ENCODE assay signal across 21 cellular contexts in the genomic region with DNA sequence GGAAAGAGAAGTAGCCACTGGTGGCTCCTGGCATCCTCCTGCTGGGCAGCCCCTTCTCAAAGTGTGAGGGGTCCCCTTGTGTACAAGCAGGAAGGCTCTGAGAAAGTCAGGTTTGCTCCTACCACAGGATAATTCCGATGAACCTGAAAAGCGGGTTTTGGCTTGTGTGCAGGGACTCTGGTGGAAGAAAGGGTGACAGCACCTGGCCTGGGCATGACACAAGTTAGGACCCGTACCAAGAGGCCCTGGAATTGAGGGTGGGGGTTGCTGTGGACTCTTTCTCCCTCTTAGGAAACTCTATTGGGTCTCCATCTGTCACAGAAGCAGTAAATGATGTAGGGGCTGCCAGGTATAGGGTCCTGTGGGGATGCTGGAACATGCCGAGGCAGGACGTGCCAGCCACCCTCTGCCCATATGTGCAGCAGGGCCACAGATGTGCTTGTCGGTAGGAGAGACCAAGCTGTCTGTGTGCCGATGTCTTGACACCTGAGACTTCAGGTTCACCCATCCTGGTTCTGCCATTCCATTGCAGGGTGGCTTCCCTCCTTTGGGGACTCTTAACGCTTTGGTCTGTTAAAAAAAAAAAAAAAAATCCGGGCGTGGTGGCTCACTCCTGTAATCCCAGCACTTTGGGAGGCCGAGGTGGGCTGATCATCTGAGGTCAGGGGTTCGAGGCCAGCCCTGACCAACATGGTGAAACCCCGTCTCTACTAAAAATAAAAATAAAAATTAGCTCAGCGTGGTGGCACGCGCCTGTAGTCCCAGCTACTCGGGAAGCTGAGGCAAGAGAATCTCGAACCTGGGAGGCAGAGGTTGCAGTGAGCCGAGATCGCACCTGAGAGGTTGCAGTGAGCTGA. TPM values are rescaled to one million over a fixed set of nuclear protein-coding genes. Genes with fewer than 3 reads are reported as not detected.
DNase-seq lines count a peak whose midpoint lies in the region; ATAC-seq, FAIRE-seq and TF ChIP-seq lines count a peak whose summit lies in the region.
"Had no signal": no experiment of that assay in that cellular context is flagged by ENCODE, and none has a peak within 500 bp of the region (broad histone marks: within the 10 kb centered on the region; RNA-seq: fewer than 3 reads in every experiment).

No MANE protein-coding gene starts in this region.

- intact Hi-C loops in CD8-positive, alpha-beta T cell (cut with DNase I, micrococcal nuclease) = no loop called here

- H3K36me3 Mint-ChIP-seq in CD8-positive, alpha-beta T cell = peaks cover 72% of the 10 kb centered on the region

- H3K36me3 ChIP-seq in CD8-positive, alpha-beta T cell (ENCODE audit: insufficient read depth, low read length) = peaks cover 8% of the 10 kb centered on the region
- peaks cover 22 to 58% of the 10 kb centered on the region in 2 experiments for H3K36me3 ChIP-seq in keratinocyte (ENCODE audit: control insufficient read depth in 2 of 2, extremely low read depth in 1 of 2, insufficient read depth in 2 of 2, low read length in 2 of 2)

- H3K9me3 Mint-ChIP-seq in CD8-positive, alpha-beta T cell = peaks cover 8% of the 10 kb centered on the region

- H3K27me3 Mint-ChIP-seq in CD8-positive, alpha-beta T cell (ENCODE audit: low read depth) = no peaks in the 10 kb centered on the region
- H3K27me3 Mint-ChIP-seq: IgD-negative memory B cell had no signal

- peaks cover 94% of the 10 kb centered on the region for H4K20me1 ChIP-seq in keratinocyte (ENCODE audit: control insufficient read depth, extremely low read depth, insufficient read depth, low read length)

- peaks cover 75% of the 10 kb centered on the region for H3K4me1 Mint-ChIP-seq in CD8-positive, alpha-beta T cell (ENCODE audit: low read depth)

- dilution Hi-C loops in keratinocyte (cut with MboI; ENCODE audit: extremely low pct_ligation_motif_present, low sequenced_read_pairs) = no loop called here

- H3K27ac ChIP-seq in CD8-positive, alpha-beta T cell (ENCODE audit: low read depth, low read length) = no peak overlapping the region
- peak overlapping the region; percentile 22; the same call in 1 of the 2 replicates for H3K27ac ChIP-seq in RWPE1
- H3K27ac ChIP-seq in keratinocyte (ENCODE audit: control insufficient read depth, insufficient read depth, low read length) = no peak overlapping the region
- H3K27ac ChIP-seq: BLaER1, SJSA1, thyroid gland had no signal

- no peak overlapping the region for H3K4me3 ChIP-seq in CD8-positive, alpha-beta T cell (ENCODE audit: low read depth, low read length)
- no peak overlapping the region for H3K4me3 ChIP-seq in keratinocyte (ENCODE audit: control insufficient read depth in 2 of 3, extremely low read depth in 1 of 3, insufficient read depth in 2 of 3, low read depth in 1 of 3, low read length in 3 of 3)
- H3K4me3 ChIP-seq: BLaER1, GM23338, SJSA1, thyroid gland had no signal

- no peak for TF ChIP-seq CTCF in CD8-positive, alpha-beta T cell (IDR thresholded peaks at IDR 0.05)
- TF ChIP-seq CTCF in RWPE1 (conservative IDR thresholded peaks at IDR 0.05; ENCODE audit: low read depth) = no peak
- no peak for TF ChIP-seq CTCF in keratinocyte (optimal IDR thresholded peaks at IDR 0.05 in 1 of 3, IDR thresholded peaks at IDR 0.05 in 1 of 3, conservative IDR thresholded peaks at IDR 0.05 in 1 of 3; ENCODE audit: extremely low read depth in 1 of 3, insufficient read depth in 2 of 3, low read length in 3 of 3)

- no peak overlapping the region for H2AFZ ChIP-seq in keratinocyte (ENCODE audit: control insufficient read depth, low read length)
- H2AFZ ChIP-seq: GM23338 had no signal

- CTCF ChIA-PET in CD8-positive, alpha-beta T cell (lab: Charles Lee) = no interaction called here
- CTCF ChIA-PET in RWPE1 (lab: Yijun Ruan, JAX) = interaction anchor here (0.6 to 0.7 kb wide), 2 partner anchors 132 to 596 kb away, joined by 3 to 4 read pairs; no protein-coding TSS in a partner anchor

- ATAC-seq in CD8-positive, alpha-beta T cell = no peak
- ATAC-seq in GM21576 (IDR thresholded peaks at IDR 0.05; ENCODE audit: unreplicated experiment) = no peak
- ATAC-seq in stimulated activated naive CD8-positive, alpha-beta T cell treated with anti-CD3 and anti-CD28 coated beads, Interleukin-15, Interleukin-2, amounts not matched to agents 100 U/mL and 50 U/mL, for 24 hours = no peak
- ATAC-seq: GM23338; stimulated activated effector memory CD8-positive, alpha-beta T cell treated with anti-CD3 and anti-CD28 coated beads, Interleukin-12 subunit alpha, Interleukin-12 subunit beta, amount 100 ng/mL, for 72 hours had no signal

- POLR2A ChIA-PET in CD8-positive, alpha-beta T cell (lab: Charles Lee) = interaction anchor here (0.9 kb wide), 1 partner anchor 9 kb away, joined by 3 read pairs; no protein-coding TSS in a partner anchor
- POLR2A ChIA-PET in RWPE1 (lab: Yijun Ruan, JAX; ENCODE audit: low non-redundant PET) = no interaction called here

- no peaks in the 10 kb centered on the region for H3K27me3 ChIP-seq in CD8-positive, alpha-beta T cell (ENCODE audit: insufficient read depth, low read length)
- no peaks in the 10 kb centered on the region for H3K27me3 ChIP-seq in keratinocyte (ENCODE audit: control insufficient read depth, extremely low read depth, insufficient read depth, low read length)
- H3K27me3 ChIP-seq: BLaER1, SJSA1, thyroid gland had no signal

- no peak overlapping the region for H3K4me3 Mint-ChIP-seq in CD8-positive, alpha-beta T cell
- H3K4me3 Mint-ChIP-seq: GM23338; stimulated activated effector memory CD8-positive, alpha-beta T cell treated with anti-CD3 and anti-CD28 coated beads, Interleukin-12 subunit alpha, Interleukin-12 subunit beta, amount 100 ng/mL, for 72 hours; T-helper 2 cell treated with Interferon-gamma antibody and Interleukin-4, amounts not matched to agents 5 μg/mL and 100 μg/mL, for 36 hours had no signal

- peak overlapping the region; percentile 18 for H3K27ac Mint-ChIP-seq in CD8-positive, alpha-beta T cell
- H3K27ac Mint-ChIP-seq: GM23338; T-helper 2 cell treated with Interferon-gamma antibody and Interleukin-4, amounts not matched to agents 5 μg/mL and 100 μg/mL, for 36 hours had no signal

- no peak for TF ChIP-seq POLR2A in erythroblast (IDR thresholded peaks at IDR 0.05; ENCODE audit: low read length)

- H3K9me3 ChIP-seq in CD8-positive, alpha-beta T cell (ENCODE audit: low read length) = peaks cover 8% of the 10 kb centered on the region
- peaks cover 5% of the 10 kb centered on the region for H3K9me3 ChIP-seq in keratinocyte (ENCODE audit: control insufficient read depth, low read depth, low read length)
- H3K9me3 ChIP-seq: thyroid gland had no signal

- peaks cover 100% of the 10 kb centered on the region for H3K79me2 ChIP-seq in keratinocyte (ENCODE audit: control insufficient read depth, insufficient read depth, low read length)

- H3K4me1 ChIP-seq in CD8-positive, alpha-beta T cell (ENCODE audit: insufficient read depth, low read length) = peaks cover 59% of the 10 kb centered on the region
- H3K4me1 ChIP-seq in keratinocyte (ENCODE audit: control insufficient read depth, extremely low read depth, insufficient read depth, low read length) = peaks cover 44% of the 10 kb centered on the region

- peak; percentile 36 for DNase-seq in DMS53 (lab: John Stamatoyannopoulos, UW)
- no peak for DNase-seq in DMS53 treated with DMSO at 0.1 percent for 48 hours (lab: John Stamatoyannopoulos, UW; ENCODE audit: unreplicated experiment)
- no peak for DNase-seq in CD8-positive, alpha-beta T cell
- DNase-seq in RWPE1 (ENCODE audit: low spot score) = no peak
- DNase-seq in keratinocyte (ENCODE audit: low read depth, low spot score) = no peak
- DNase-seq in erythroblast (lab: John Stamatoyannopoulos, UW) = no peak
- no peak for DNase-seq in stimulated activated naive CD8-positive, alpha-beta T cell treated with anti-CD3 and anti-CD28 coated beads, Interleukin-15, Interleukin-2, amounts not matched to agents 100 U/mL and 50 U/mL, for 24 hours
- DNase-seq: activated CD4-positive, CD25-positive, alpha-beta regulatory T cell; foreskin fibroblast; hypothalamus; kidney glomerular epithelial cell; NCI-H2029; NCI-H524 treated with DMSO at 0.1 percent for 48 hours; thyroid gland had no signal

- H3K9ac ChIP-seq in keratinocyte (ENCODE audit: control insufficient read depth, extremely low read depth, insufficient read depth, low read length) = no peak overlapping the region
- H3K9ac ChIP-seq: BLaER1 had no signal

- FAIRE-seq in keratinocyte (lab: Jason Lieb, UNC) = no peak

- H3K4me2 ChIP-seq in keratinocyte (ENCODE audit: control insufficient read depth, extremely low read depth, insufficient read depth, low read depth, low read length) = peak overlapping the region; percentile 31
- H3K4me2 ChIP-seq: BLaER1, GM23338 had no signal

- H3K9me1 ChIP-seq in keratinocyte (ENCODE audit: control insufficient read depth, extremely low read depth, insufficient read depth, low read length) = peaks cover 8% of the 10 kb centered on the region

RNA-seq across cellular contexts. Expression of a gene that starts 9.8 kb away (rescaled TPM):
- 10 to 100 TPM; 28.4 to 30.2 TPM for total RNA-seq in CD8-positive, alpha-beta T cell
- polyA plus RNA-seq in keratinocyte = 8.2 to 11.9 TPM (median 10.0 TPM) in 3 replicates
- polyA plus RNA-seq in keratinocyte (2011; ENCODE audit: low read depth) = 8.0 TPM
- 4.4 and 10.2 TPM in 2 replicates for polyA plus RNA-seq in keratinocyte (2011; cell fraction: cytosol; rRNA removed)
- polyA plus RNA-seq in keratinocyte (2011; cell fraction: nucleus; rRNA removed) = 21.2 and 27.6 TPM in 2 replicates
- 12.5 and 16.4 TPM in 2 replicates for polyA plus RNA-seq in keratinocyte (2012; ENCODE audit: low replicate concordance)
- 0.99 to 7.7 TPM (median 1.2 TPM) in 3 replicates for polyA minus RNA-seq in keratinocyte
- 7.7 TPM for polyA minus RNA-seq in keratinocyte (2011; cell fraction: cytosol; rRNA and poly(A)+ RNA removed)
- 2.4 and 2.8 TPM in 2 replicates for polyA minus RNA-seq in keratinocyte (2011; cell fraction: nucleus; rRNA and poly(A)+ RNA removed)

RNA-seq across cellular contexts. Expression of a gene that starts 10.8 kb away (rescaled TPM):
- 100 to 1,000 TPM; 375 to 381 TPM for total RNA-seq in CD8-positive, alpha-beta T cell
- polyA plus RNA-seq in keratinocyte = 295 to 451 TPM (median 325 TPM) in 3 replicates
- polyA plus RNA-seq in keratinocyte (2011; ENCODE audit: low read depth) = 343 TPM
- polyA plus RNA-seq in keratinocyte (2011; cell fraction: cytosol; rRNA removed) = 346 and 552 TPM in 2 replicates
- polyA plus RNA-seq in keratinocyte (2011; cell fraction: nucleus; rRNA removed) = 224 and 326 TPM in 2 replicates
- polyA plus RNA-seq in keratinocyte (2012; ENCODE audit: low replicate concordance) = 371 and 391 TPM in 2 replicates
- polyA minus RNA-seq in keratinocyte = 457 to 846 TPM (median 598 TPM) in 3 replicates
- 776 TPM for polyA minus RNA-seq in keratinocyte (2011; cell fraction: cytosol; rRNA and poly(A)+ RNA removed)
- 151 and 170 TPM in 2 replicates for polyA minus RNA-seq in keratinocyte (2011; cell fraction: nucleus; rRNA and poly(A)+ RNA removed)

RNA-seq across cellular contexts. Expression of a gene that starts 15.8 kb away (rescaled TPM):
- 10 to 100 TPM; 90.2 to 90.7 TPM for total RNA-seq in CD8-positive, alpha-beta T cell
- polyA plus RNA-seq in keratinocyte = 28.4 to 53.7 TPM (median 49.3 TPM) in 3 replicates
- polyA plus RNA-seq in keratinocyte (2011; ENCODE audit: low read depth) = 23.9 TPM
- polyA plus RNA-seq in keratinocyte (2011; cell fraction: cytosol; rRNA removed) = 22.0 and 52.1 TPM in 2 replicates
- 47.4 and 62.3 TPM in 2 replicates for polyA plus RNA-seq in keratinocyte (2011; cell fraction: nucleus; rRNA removed)
- 34.4 and 51.8 TPM in 2 replicates for polyA plus RNA-seq in keratinocyte (2012; ENCODE audit: low replicate concordance)
- 19.2 to 36.3 TPM (median 26.1 TPM) in 3 replicates for polyA minus RNA-seq in keratinocyte
- polyA minus RNA-seq in keratinocyte (2011; cell fraction: cytosol; rRNA and poly(A)+ RNA removed) = 48.9 TPM
- 9.9 and 18.3 TPM in 2 replicates for polyA minus RNA-seq in keratinocyte (2011; cell fraction: nucleus; rRNA and poly(A)+ RNA removed)

RNA-seq across cellular contexts. Expression of a gene that starts 46.8 kb away (rescaled TPM):
- total RNA-seq in CD8-positive, alpha-beta T cell = 100 to 1,000 TPM; 548 to 551 TPM
- polyA plus RNA-seq in keratinocyte = 412 to 877 TPM (median 450 TPM) in 3 replicates
- polyA plus RNA-seq in keratinocyte (2011; ENCODE audit: low read depth) = 259 TPM
- 279 and 743 TPM in 2 replicates for polyA plus RNA-seq in keratinocyte (2011; cell fraction: cytosol; rRNA removed)
- 254 and 303 TPM in 2 replicates for polyA plus RNA-seq in keratinocyte (2011; cell fraction: nucleus; rRNA removed)
- polyA plus RNA-seq in keratinocyte (2012; ENCODE audit: low replicate concordance) = 421 and 447 TPM in 2 replicates
- 198 to 329 TPM (median 216 TPM) in 3 replicates for polyA minus RNA-seq in keratinocyte
- 557 TPM for polyA minus RNA-seq in keratinocyte (2011; cell fraction: cytosol; rRNA and poly(A)+ RNA removed)
- polyA minus RNA-seq in keratinocyte (2011; cell fraction: nucleus; rRNA and poly(A)+ RNA removed) = 106 and 141 TPM in 2 replicates

RNA-seq across cellular contexts. Expression of a gene that starts 56.5 kb away (rescaled TPM):
- 1 to 10 TPM; 5.9 to 8.2 TPM for total RNA-seq in CD8-positive, alpha-beta T cell
- 0.37 to 0.63 TPM (median 0.58 TPM) in 3 replicates for polyA plus RNA-seq in keratinocyte
- 0.39 TPM for polyA plus RNA-seq in keratinocyte (2011; ENCODE audit: low read depth)
- polyA plus RNA-seq in keratinocyte (2011; cell fraction: cytosol; rRNA removed) = 0.17 and 0.52 TPM in 2 replicates
- 0.56 and 0.79 TPM in 2 replicates for polyA plus RNA-seq in keratinocyte (2011; cell fraction: nucleus; rRNA removed)
- 0.73 and 0.81 TPM in 2 replicates for polyA plus RNA-seq in keratinocyte (2012; ENCODE audit: low replicate concordance)
- 0.33 to 0.52 TPM (median 0.51 TPM) in 3 replicates for polyA minus RNA-seq in keratinocyte
- polyA minus RNA-seq in keratinocyte (2011; cell fraction: cytosol; rRNA and poly(A)+ RNA removed) = 2.9 TPM
- polyA minus RNA-seq in keratinocyte (2011; cell fraction: nucleus; rRNA and poly(A)+ RNA removed) = 0.31 and 1.1 TPM in 2 replicates
- polyA plus RNA-seq: IgD-negative memory B cell had no signal
